Comparison of ENCODE assay signal across 21 cellular contexts in genomic region chr1:198316681-198317080, GRCh38.
DNase-seq lines count a peak whose midpoint lies in the region; TF ChIP-seq lines count a peak whose summit lies in the region.
"Had no signal": no experiment of that assay in that cellular context is flagged by ENCODE, and none has a peak within 500 bp of the region (broad histone marks: within the 10 kb centered on the region; RNA-seq: fewer than 3 reads in every experiment).

No MANE protein-coding gene starts in this region.

- H3K36me3 Mint-ChIP-seq in activated naive CD8-positive, alpha-beta T cell, result peaks cover 16% of the 10 kb centered on the region
- H3K36me3 Mint-ChIP-seq in activated naive CD8-positive, alpha-beta T cell treated with anti-CD3 and anti-CD28 coated beads for 36 hours, result peaks cover 46% of the 10 kb centered on the region
- peaks cover 22% of the 10 kb centered on the region for H3K36me3 Mint-ChIP-seq in neural crest cell (ENCODE audit: low read depth)

- no CpG with 5 or more reads among the region's 3 CpGs for WGBS in mesendoderm (ENCODE audit: extremely low coverage, insufficient coverage, low lambda C conversion rate)

- H3K27ac Mint-ChIP-seq in activated naive CD8-positive, alpha-beta T cell, result peak overlapping the region; percentile 29
- H3K27ac Mint-ChIP-seq in activated naive CD8-positive, alpha-beta T cell treated with anti-CD3 and anti-CD28 coated beads for 36 hours, result no peak overlapping the region
- H3K27ac Mint-ChIP-seq in neural crest cell (ENCODE audit: unreplicated experiment), result peak overlapping the region; percentile 51

- no peak overlapping the region for H3K4me2 ChIP-seq in mesendoderm (ENCODE audit: low read length)

- no peak overlapping the region for H2BK5ac ChIP-seq in mesendoderm (ENCODE audit: low read length)

- no peaks in the 10 kb centered on the region for H3K4me1 ChIP-seq in mesendoderm (ENCODE audit: control insufficient read depth, low read depth, low read length)
- H3K4me1 ChIP-seq: SJCRH30 had no signal

- H3K27me3 Mint-ChIP-seq in activated naive CD8-positive, alpha-beta T cell, result no peaks in the 10 kb centered on the region
- H3K27me3 Mint-ChIP-seq in activated naive CD8-positive, alpha-beta T cell treated with anti-CD3 and anti-CD28 coated beads for 36 hours, result no peaks in the 10 kb centered on the region
- no peaks in the 10 kb centered on the region for H3K27me3 Mint-ChIP-seq in neural crest cell (ENCODE audit: low read depth)
- H3K27me3 Mint-ChIP-seq: IgD-negative memory B cell had no signal

- H2AK5ac ChIP-seq in mesendoderm (ENCODE audit: low read length), result no peak overlapping the region

- H3K4me3 Mint-ChIP-seq in activated naive CD8-positive, alpha-beta T cell, result no peak overlapping the region
- no peak overlapping the region for H3K4me3 Mint-ChIP-seq in activated naive CD8-positive, alpha-beta T cell treated with anti-CD3 and anti-CD28 coated beads for 36 hours
- H3K4me3 Mint-ChIP-seq in neural crest cell, result no peak overlapping the region
- H3K4me3 Mint-ChIP-seq: IgD-negative memory B cell had no signal

- H3K36me3 ChIP-seq in mesendoderm (ENCODE audit: control insufficient read depth, insufficient read depth, low read length), result no peaks in the 10 kb centered on the region
- H3K36me3 ChIP-seq: SJCRH30 had no signal

- no peaks in the 10 kb centered on the region for H3K79me1 ChIP-seq in mesendoderm (ENCODE audit: low read length)

- DNase-seq in activated naive CD8-positive, alpha-beta T cell treated with anti-CD3 and anti-CD28 coated beads for 36 hours, result no peak
- DNase-seq in foreskin melanocyte (peak; percentile 42), neural crest cell (ENCODE audit: low read depth, low spot score) (no peak), mesendoderm (no peak), NCI-H748 treated with DMSO at 0.1 percent for 48 hours (lab: John Stamatoyannopoulos, UW) (no peak), NCI-H1436 (lab: John Stamatoyannopoulos, UW) (no peak)
- DNase-seq: 8988T, AML-193, EL, GF-D8, Karpas-422, MV-4-11, NCI-H1694 treated with DMSO at 0.1 percent for 48 hours, NCI-H2081 treated with DMSO at 0.1 percent for 48 hours, NCI-H2171 treated with DMSO at 0.1 percent for 48 hours, NCI-H526, OCI-M1, SJCRH30 had no signal

- H3K27ac ChIP-seq in mesendoderm (ENCODE audit: low read depth, low read length), result no peak overlapping the region
- H3K27ac ChIP-seq: C4-2B, SJCRH30 had no signal

- H4K8ac ChIP-seq in mesendoderm (ENCODE audit: low read depth, low read length), result no peak overlapping the region

- no peak for TF ChIP-seq CTCF in neural crest cell (conservative IDR thresholded peaks at IDR 0.05)

- no peak overlapping the region for H3K18ac ChIP-seq in mesendoderm (ENCODE audit: low read length)

- no peaks in the 10 kb centered on the region for H3K79me2 ChIP-seq in mesendoderm (ENCODE audit: control insufficient read depth, insufficient read depth, low read length)

- no peak overlapping the region for H3K4ac ChIP-seq in mesendoderm (ENCODE audit: low read depth, low read length)

- H3K4me3 ChIP-seq in mesendoderm (ENCODE audit: low read length), result no peak overlapping the region
- H3K4me3 ChIP-seq: SJCRH30 had no signal

- no peak overlapping the region for H2BK15ac ChIP-seq in mesendoderm (replicated peaks; ENCODE audit: low read depth)

- H3K9me3 Mint-ChIP-seq in activated naive CD8-positive, alpha-beta T cell (ENCODE audit: low read depth), result no peaks in the 10 kb centered on the region
- H3K9me3 Mint-ChIP-seq in activated naive CD8-positive, alpha-beta T cell treated with anti-CD3 and anti-CD28 coated beads for 36 hours, result peaks cover 2% of the 10 kb centered on the region
- H3K9me3 Mint-ChIP-seq in neural crest cell, result peaks cover 5% of the 10 kb centered on the region
- H3K9me3 Mint-ChIP-seq: IgD-negative memory B cell had no signal

- H2BK120ac ChIP-seq in mesendoderm (ENCODE audit: low read depth, low read length), result no peak overlapping the region

- H3K4me1 Mint-ChIP-seq in activated naive CD8-positive, alpha-beta T cell (ENCODE audit: low read depth), result peaks cover 26% of the 10 kb centered on the region
- H3K4me1 Mint-ChIP-seq in activated naive CD8-positive, alpha-beta T cell treated with anti-CD3 and anti-CD28 coated beads for 36 hours, result peaks cover 15% of the 10 kb centered on the region
- peaks cover 27% of the 10 kb centered on the region for H3K4me1 Mint-ChIP-seq in neural crest cell

- H3K27me3 ChIP-seq in mesendoderm (ENCODE audit: insufficient read depth, low read length, poor library complexity), result no peaks in the 10 kb centered on the region
- H3K27me3 ChIP-seq: SJCRH30 had no signal

- no peak overlapping the region for H3K23ac ChIP-seq in mesendoderm (ENCODE audit: low read length)

- H4K5ac ChIP-seq in mesendoderm (ENCODE audit: low read length), result no peak overlapping the region

- no peak overlapping the region for H3K56ac ChIP-seq in mesendoderm (ENCODE audit: low read length)

- no peak overlapping the region for H3K9ac ChIP-seq in mesendoderm (ENCODE audit: low read length)
